1 cellular context compared by ENCODE assay signal in the genomic region with DNA sequence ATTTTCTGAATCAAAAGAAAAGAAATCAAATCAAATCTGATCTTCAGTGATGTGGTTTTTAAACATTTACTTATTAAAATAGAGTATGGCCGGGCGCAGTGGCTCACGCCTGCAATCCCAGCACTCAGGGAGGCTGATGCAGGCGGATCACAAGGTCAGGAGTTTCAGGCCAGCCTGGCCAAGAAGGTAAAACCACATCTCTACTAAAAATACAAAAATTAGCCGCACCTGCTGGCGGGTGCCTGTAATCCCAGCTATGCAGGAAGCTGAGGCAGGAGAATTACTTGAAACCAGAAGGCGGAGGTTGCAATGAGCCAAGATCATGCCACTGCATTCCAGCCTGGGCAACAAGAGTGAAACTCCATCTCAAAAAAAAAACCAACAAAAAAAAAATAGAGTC.
TF ChIP-seq lines count a peak whose summit lies in the region.

No MANE protein-coding gene starts in this region.

TF ChIP-seq in GM23338, 12 proteins besides CTCF, POLR2A, EP300 and RAD21 (continued from another document):
- TF ChIP-seq, protein P1, sequence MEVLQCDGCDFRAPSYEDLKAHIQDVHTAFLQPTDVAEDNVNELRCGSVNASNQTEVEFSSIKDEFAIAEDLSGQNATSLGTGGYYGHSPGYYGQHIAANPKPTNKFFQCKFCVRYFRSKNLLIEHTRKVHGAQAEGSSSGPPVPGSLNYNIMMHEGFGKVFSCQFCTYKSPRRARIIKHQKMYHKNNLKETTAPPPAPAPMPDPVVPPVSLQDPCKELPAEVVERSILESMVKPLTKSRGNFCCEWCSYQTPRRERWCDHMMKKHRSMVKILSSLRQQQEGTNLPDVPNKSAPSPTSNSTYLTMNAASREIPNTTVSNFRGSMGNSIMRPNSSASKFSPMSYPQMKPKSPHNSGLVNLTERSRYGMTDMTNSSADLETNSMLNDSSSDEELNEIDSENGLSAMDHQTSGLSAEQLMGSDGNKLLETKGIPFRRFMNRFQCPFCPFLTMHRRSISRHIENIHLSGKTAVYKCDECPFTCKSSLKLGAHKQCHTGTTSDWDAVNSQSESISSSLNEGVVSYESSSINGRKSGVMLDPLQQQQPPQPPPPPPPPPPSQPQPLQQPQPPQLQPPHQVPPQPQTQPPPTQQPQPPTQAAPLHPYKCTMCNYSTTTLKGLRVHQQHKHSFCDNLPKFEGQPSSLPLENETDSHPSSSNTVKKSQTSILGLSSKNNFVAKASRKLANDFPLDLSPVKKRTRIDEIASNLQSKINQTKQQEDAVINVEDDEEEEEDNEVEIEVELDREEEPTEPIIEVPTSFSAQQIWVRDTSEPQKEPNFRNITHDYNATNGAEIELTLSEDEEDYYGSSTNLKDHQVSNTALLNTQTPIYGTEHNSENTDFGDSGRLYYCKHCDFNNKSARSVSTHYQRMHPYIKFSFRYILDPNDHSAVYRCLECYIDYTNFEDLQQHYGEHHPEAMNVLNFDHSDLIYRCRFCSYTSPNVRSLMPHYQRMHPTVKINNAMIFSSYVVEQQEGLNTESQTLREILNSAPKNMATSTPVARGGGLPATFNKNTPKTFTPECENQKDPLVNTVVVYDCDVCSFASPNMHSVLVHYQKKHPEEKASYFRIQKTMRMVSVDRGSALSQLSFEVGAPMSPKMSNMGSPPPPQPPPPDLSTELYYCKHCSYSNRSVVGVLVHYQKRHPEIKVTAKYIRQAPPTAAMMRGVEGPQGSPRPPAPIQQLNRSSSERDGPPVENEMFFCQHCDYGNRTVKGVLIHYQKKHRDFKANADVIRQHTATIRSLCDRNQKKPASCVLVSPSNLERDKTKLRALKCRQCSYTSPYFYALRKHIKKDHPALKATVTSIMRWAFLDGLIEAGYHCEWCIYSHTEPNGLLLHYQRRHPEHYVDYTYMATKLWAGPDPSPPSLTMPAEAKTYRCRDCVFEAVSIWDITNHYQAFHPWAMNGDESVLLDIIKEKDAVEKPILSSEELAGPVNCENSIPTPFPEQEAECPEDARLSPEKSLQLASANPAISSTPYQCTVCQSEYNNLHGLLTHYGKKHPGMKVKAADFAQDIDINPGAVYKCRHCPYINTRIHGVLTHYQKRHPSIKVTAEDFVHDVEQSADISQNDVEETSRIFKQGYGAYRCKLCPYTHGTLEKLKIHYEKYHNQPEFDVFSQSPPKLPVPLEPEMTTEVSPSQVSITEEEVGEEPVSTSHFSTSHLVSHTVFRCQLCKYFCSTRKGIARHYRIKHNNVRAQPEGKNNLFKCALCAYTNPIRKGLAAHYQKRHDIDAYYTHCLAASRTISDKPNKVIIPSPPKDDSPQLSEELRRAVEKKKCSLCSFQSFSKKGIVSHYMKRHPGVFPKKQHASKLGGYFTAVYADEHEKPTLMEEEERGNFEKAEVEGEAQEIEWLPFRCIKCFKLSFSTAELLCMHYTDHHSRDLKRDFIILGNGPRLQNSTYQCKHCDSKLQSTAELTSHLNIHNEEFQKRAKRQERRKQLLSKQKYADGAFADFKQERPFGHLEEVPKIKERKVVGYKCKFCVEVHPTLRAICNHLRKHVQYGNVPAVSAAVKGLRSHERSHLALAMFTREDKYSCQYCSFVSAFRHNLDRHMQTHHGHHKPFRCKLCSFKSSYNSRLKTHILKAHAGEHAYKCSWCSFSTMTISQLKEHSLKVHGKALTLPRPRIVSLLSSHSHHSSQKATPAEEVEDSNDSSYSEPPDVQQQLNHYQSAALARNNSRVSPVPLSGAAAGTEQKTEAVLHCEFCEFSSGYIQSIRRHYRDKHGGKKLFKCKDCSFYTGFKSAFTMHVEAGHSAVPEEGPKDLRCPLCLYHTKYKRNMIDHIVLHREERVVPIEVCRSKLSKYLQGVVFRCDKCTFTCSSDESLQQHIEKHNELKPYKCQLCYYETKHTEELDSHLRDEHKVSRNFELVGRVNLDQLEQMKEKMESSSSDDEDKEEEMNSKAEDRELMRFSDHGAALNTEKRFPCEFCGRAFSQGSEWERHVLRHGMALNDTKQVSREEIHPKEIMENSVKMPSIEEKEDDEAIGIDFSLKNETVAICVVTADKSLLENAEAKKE (CRISPR knock-in tag; IDR thresholded peaks at IDR 0.05), result no peak
- no peak for TF ChIP-seq ZNF331 (CRISPR knock-in tag; IDR thresholded peaks at IDR 0.05; ENCODE audit: low read depth)
